ENCODE assay signal across 16 cellular contexts in the genomic region with DNA sequence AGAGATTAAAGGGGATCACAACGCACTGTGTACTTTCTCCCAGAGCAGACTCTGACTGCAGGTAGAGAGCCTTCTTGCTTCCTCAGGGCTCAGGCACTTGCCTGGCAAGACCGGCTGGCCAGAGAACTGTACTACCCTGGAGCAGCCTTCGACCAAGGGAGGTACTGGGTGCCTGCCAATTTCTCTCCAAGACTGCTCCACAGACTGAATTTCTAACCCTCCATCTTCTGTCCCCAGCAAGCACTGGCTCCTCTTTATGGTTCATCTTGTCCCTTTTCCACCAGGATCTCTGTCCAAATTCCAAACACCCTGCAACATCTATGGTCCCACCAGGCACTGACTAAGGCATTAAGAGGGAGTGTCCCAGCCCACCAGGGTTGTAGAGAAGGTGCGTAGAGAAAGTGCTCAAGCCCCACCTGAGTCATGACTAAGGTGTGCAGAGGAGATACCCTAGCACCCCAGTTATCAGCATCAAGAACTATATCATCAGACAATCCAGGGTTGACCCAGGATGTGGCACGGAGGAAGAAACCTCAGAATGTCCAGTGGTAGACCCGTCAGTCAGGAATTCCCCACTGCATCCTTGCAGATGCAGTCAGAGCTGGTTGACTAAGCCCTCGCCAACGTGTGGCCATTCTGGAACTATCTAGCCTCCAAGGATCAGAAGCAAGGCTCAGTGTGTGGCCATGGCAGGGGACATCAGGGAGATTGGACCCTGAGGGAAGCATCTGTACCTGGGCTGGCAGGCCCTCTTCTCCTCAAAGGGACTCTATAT.
DNase-seq lines count a peak whose midpoint lies in the region; ATAC-seq and TF ChIP-seq lines count a peak whose summit lies in the region.
"Had no signal": no experiment of that assay in that cellular context is flagged by ENCODE, and none has a peak within 500 bp of the region (broad histone marks: within the 10 kb centered on the region; RNA-seq: fewer than 3 reads in every experiment).

No MANE protein-coding gene starts in this region.

- intact Hi-C loops in CD14-positive monocyte (cut with micrococcal nuclease) (no loop called here), transverse colon (cut with DNase I; ENCODE audit: low total_unique reads) (no loop called here)

- no peaks in the 10 kb centered on the region for H3K4me1 ChIP-seq in transverse colon
- H3K4me1 ChIP-seq: pancreas had no signal

- H3K27me3 ChIP-seq in transverse colon: no peaks in the 10 kb centered on the region
- H3K27me3 ChIP-seq: MG63, pancreas had no signal

- H3K27ac ChIP-seq in coronary artery (no peak overlapping the region), transverse colon (no peak overlapping the region)
- H3K27ac ChIP-seq: pancreas had no signal

- 85 to 100% methylated on average over 2 to 7 of the region's 8 CpGs for WGBS in transverse colon (ENCODE audit: low coverage in 1 of 2), 2 donors

- no peak for TF ChIP-seq EP300 in transverse colon (IDR thresholded peaks at IDR 0.05; ENCODE audit: low read depth)

- H3K4me3 ChIP-seq in coronary artery (no peak overlapping the region), transverse colon (no peak overlapping the region)
- H3K4me3 ChIP-seq: MG63, pancreas had no signal

- ATAC-seq in HG03139 (IDR thresholded peaks at IDR 0.05; ENCODE audit: unreplicated experiment): no peak
- no peak for ATAC-seq in GM19395 (IDR thresholded peaks at IDR 0.05; ENCODE audit: unreplicated experiment)
- ATAC-seq: pancreas had no signal

- TF ChIP-seq POLR2A in transverse colon (IDR thresholded peaks at IDR 0.05): no peak

- TF ChIP-seq CTCF in CD14-positive monocyte (IDR thresholded peaks at IDR 0.05) (no peak), coronary artery (IDR thresholded peaks at IDR 0.05) (no peak), nephron progenitor cell (IDR thresholded peaks at IDR 0.05) (no peak), transverse colon (IDR thresholded peaks at IDR 0.05) (no peak)

- H3K9me3 Mint-ChIP-seq in CD14-positive monocyte (no peaks in the 10 kb centered on the region), nephron progenitor cell (no peaks in the 10 kb centered on the region), immature natural killer cell (no peaks in the 10 kb centered on the region)
- H3K9me3 Mint-ChIP-seq: activated naive CD4-positive, alpha-beta T cell treated with anti-CD3 and anti-CD28 coated beads, Interleukin-2, amount 50 U/mL, for 24 hours had no signal

- H3K27me3 Mint-ChIP-seq in CD14-positive monocyte (ENCODE audit: low read depth in 3 of 3): no peaks in the 10 kb centered on the region
- H3K27me3 Mint-ChIP-seq in nephron progenitor cell (ENCODE audit: low read depth, poor library complexity): no peaks in the 10 kb centered on the region
- H3K27me3 Mint-ChIP-seq in immature natural killer cell (ENCODE audit: low read depth in 3 of 3): no peaks in the 10 kb centered on the region
- H3K27me3 Mint-ChIP-seq: activated naive CD4-positive, alpha-beta T cell treated with anti-CD3 and anti-CD28 coated beads, Interleukin-2, amount 50 U/mL, for 24 hours had no signal

- H3K9me3 ChIP-seq in transverse colon: no peaks in the 10 kb centered on the region
- H3K9me3 ChIP-seq: MG63, pancreas had no signal

- H3K36me3 Mint-ChIP-seq in CD14-positive monocyte: peaks cover 79 to 90% of the 10 kb centered on the region in 2 donors
- peaks cover 36% of the 10 kb centered on the region for H3K36me3 Mint-ChIP-seq in nephron progenitor cell (ENCODE audit: low read depth)
- peaks cover 9 to 40% (median 28%) of the 10 kb centered on the region in 3 donors for H3K36me3 Mint-ChIP-seq in immature natural killer cell

- H3K4me1 Mint-ChIP-seq in CD14-positive monocyte: no peaks in the 10 kb centered on the region
- H3K4me1 Mint-ChIP-seq in nephron progenitor cell: peaks cover 5% of the 10 kb centered on the region
- H3K4me1 Mint-ChIP-seq in immature natural killer cell: no peaks in the 10 kb centered on the region
- H3K4me1 Mint-ChIP-seq: activated naive CD4-positive, alpha-beta T cell treated with anti-CD3 and anti-CD28 coated beads, Interleukin-2, amount 50 U/mL, for 24 hours had no signal

- DNase-seq in CD14-positive monocyte (ENCODE audit: low spot score): no peak
- DNase-seq in M059J (ENCODE audit: low read depth): peak; percentile 83
- DNase-seq in coronary artery (ENCODE audit: low spot score): peak; percentile 38
- no peak for DNase-seq in nephron progenitor cell
- DNase-seq in transverse colon: no peak
- DNase-seq in immature natural killer cell: no peak
- DNase-seq: cortex of kidney; DMS79 treated with DMSO at 0.1 percent for 48 hours; mesendoderm; MG63; NCI-H2081; stimulated activated CD4-positive, alpha-beta T cell treated with anti-CD3 and anti-CD28 coated beads, Interleukin-15, amount 100 ng/mL, for 24 hours had no signal

- peak overlapping the region in 4 of 7 donors; percentile 10 to 23 (median 12) for H3K27ac Mint-ChIP-seq in CD14-positive monocyte
- H3K27ac Mint-ChIP-seq in nephron progenitor cell: peak overlapping the region; percentile 56
- peak overlapping the region in 1 of 6 donors; percentile 41 for H3K27ac Mint-ChIP-seq in immature natural killer cell
- H3K27ac Mint-ChIP-seq: activated naive CD4-positive, alpha-beta T cell treated with anti-CD3 and anti-CD28 coated beads, Interleukin-2, amount 50 U/mL, for 24 hours had no signal

- H3K4me3 Mint-ChIP-seq in CD14-positive monocyte (no peak overlapping the region), nephron progenitor cell (no peak overlapping the region), immature natural killer cell (no peak overlapping the region)
- H3K4me3 Mint-ChIP-seq: activated naive CD4-positive, alpha-beta T cell treated with anti-CD3 and anti-CD28 coated beads, Interleukin-2, amount 50 U/mL, for 24 hours had no signal

- in situ Hi-C loops in transverse colon (cut with MboI; ENCODE audit: low pct_ligation_motif_present in 1 of 4, low pct_unique_long_range_greater_than_20kb in 1 of 4, low sequenced_read_pairs in 3 of 4): no loop called here

- H3K36me3 ChIP-seq in transverse colon: peaks cover 0 to 27% (median 6%) of the 10 kb centered on the region in 4 donors

Comparison
In these comparisons a context has a peak if more than half of its experiments do, and no peak if none do; other contexts are left out.
1. DNase-seq: peak in M059J (single experiment) and coronary artery (single experiment); none in CD14-positive monocyte (single experiment), nephron progenitor cell (single experiment), transverse colon (single experiment) and immature natural killer cell (0 of 3).